7 cellular contexts compared by ENCODE assay signal in genomic region chr1:184932319-184932718, GRCh38. TPM values are rescaled to one million over a fixed set of nuclear protein-coding genes. Genes with fewer than 3 reads are reported as not detected.
"Had no signal": no experiment of that assay in that cellular context is flagged by ENCODE, and none has a peak within 500 bp of the region (broad histone marks: within the 10 kb centered on the region; RNA-seq: fewer than 3 reads in every experiment).

No MANE protein-coding gene starts in this region.

- DNase-seq: IMR-90, KBM-7, KG1 had no signal

- H3K9ac ChIP-seq: KMS-11 had no signal

- ATAC-seq: HepG2, K562 had no signal

- H3K27ac ChIP-seq: HL-60, KMS-11 had no signal

- H3K4me3 ChIP-seq: K562 had no signal

- H3K4me2 ChIP-seq: KMS-11 had no signal

RNA-seq across cellular contexts. Expression of gene NIBAN1, which starts 42.0 kb away (rescaled TPM):
- total RNA-seq: HepG2 had no signal
- polyA plus RNA-seq: HepG2 had no signal
